ENCODE assay signal across 27 cellular contexts in genomic region chr2:141264848-141265247, GRCh38.
"Had no signal": no experiment of that assay in that cellular context is flagged by ENCODE, and none has a peak within 500 bp of the region (broad histone marks: within the 10 kb centered on the region; RNA-seq: fewer than 3 reads in every experiment).

No MANE protein-coding gene starts in this region.

- H3K9me3 Mint-ChIP-seq: endodermal cell had no signal

- H3K36me3 Mint-ChIP-seq: memory B cell had no signal

- H3K4me3 Mint-ChIP-seq: dendritic cell treated with granulocyte-macrophage colony-stimulating factor and Interleukin-4, amounts not matched to agents 40 ng/mL and 50 ng/mL, for 4 days; effector memory CD8-positive, alpha-beta T cell; endodermal cell; memory B cell had no signal

- FAIRE-seq: endometrium, islet of Langerhans, keratinocyte had no signal

- H3K27ac Mint-ChIP-seq: dendritic cell treated with granulocyte-macrophage colony-stimulating factor and Interleukin-4, amounts not matched to agents 40 ng/mL and 50 ng/mL, for 4 days; effector memory CD8-positive, alpha-beta T cell; endodermal cell; memory B cell had no signal

- H3K4me1 ChIP-seq: colonic mucosa, esophagus squamous epithelium, gastrocnemius medialis, heart right ventricle, left lung, lower lobe of right lung had no signal

- H3K36me3 ChIP-seq: colonic mucosa, esophagus squamous epithelium, gastrocnemius medialis, heart right ventricle, left lung, lower lobe of right lung had no signal

- H3K27me3 Mint-ChIP-seq: dendritic cell treated with granulocyte-macrophage colony-stimulating factor and Interleukin-4, amounts not matched to agents 40 ng/mL and 50 ng/mL, for 4 days; effector memory CD8-positive, alpha-beta T cell; memory B cell had no signal

- H3K4me1 Mint-ChIP-seq: endodermal cell, memory B cell had no signal

- DNase-seq: colonic mucosa; cortex of kidney; effector CD8-positive, alpha-beta T cell; effector memory CD8-positive, alpha-beta T cell; endodermal cell; erythroblast; esophagus squamous epithelium; foreskin fibroblast; foreskin melanocyte; gastrocnemius medialis; glutamatergic neuron; head of caudate nucleus; heart right ventricle; hippocampal formation; left cardiac atrium; left lung; left ventricle myocardium superior; lower lobe of right lung; mesendoderm; midbrain had no signal

- H3K27ac ChIP-seq: colonic mucosa, epithelial cell of prostate, esophagus squamous epithelium, gastrocnemius medialis, heart right ventricle, left lung, lower lobe of right lung had no signal

- ATAC-seq: effector memory CD8-positive, alpha-beta T cell; esophagus mucosa; gastrocnemius medialis; heart right ventricle; left cardiac atrium; left lung; left ventricle myocardium superior had no signal

- H3K9me3 ChIP-seq: colonic mucosa, esophagus squamous epithelium, gastrocnemius medialis, lower lobe of right lung had no signal

- H3K27me3 ChIP-seq: colonic mucosa, esophagus squamous epithelium, gastrocnemius medialis, heart right ventricle, left lung had no signal

- H3K4me3 ChIP-seq: colonic mucosa, esophagus squamous epithelium, gastrocnemius medialis, heart right ventricle, left lung, lower lobe of right lung had no signal
